Comparison of ENCODE assay signal across 29 cellular contexts in the genomic region with DNA sequence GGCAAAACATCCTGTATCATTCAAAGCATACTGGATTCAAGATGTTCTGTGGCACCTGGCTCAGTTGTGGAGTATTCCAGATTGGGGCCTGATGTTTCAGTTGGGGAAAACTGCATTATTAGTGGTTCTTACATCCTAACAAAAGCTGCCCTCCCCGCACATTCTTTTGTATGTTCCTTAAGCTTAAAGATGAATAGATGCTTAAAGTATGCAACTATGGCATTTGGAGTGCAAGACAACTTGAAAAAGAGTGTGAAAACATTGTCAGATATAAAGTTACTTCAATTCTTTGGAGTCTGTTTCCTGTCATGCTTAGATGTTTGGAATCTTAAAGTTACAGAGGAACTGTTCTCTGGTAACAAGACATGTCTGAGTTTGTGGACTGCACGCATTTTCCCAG. TPM values are rescaled to one million over a fixed set of nuclear protein-coding genes. Genes with fewer than 3 reads are reported as not detected.
DNase-seq lines count a peak whose midpoint lies in the region; ATAC-seq and TF ChIP-seq lines count a peak whose summit lies in the region.
"Had no signal": no experiment of that assay in that cellular context is flagged by ENCODE, and none has a peak within 500 bp of the region (broad histone marks: within the 10 kb centered on the region; RNA-seq: fewer than 3 reads in every experiment).

No MANE protein-coding gene starts in this region.

- H4K8ac ChIP-seq in neuronal stem cell (ENCODE audit: low read depth, low read length): no peak overlapping the region

- no peak overlapping the region for H2BK15ac ChIP-seq in neuronal stem cell (ENCODE audit: low read length)

- no peaks in the 10 kb centered on the region for H3K4me1 Mint-ChIP-seq in type B pancreatic cell (ENCODE audit: unreplicated experiment)
- H3K4me1 Mint-ChIP-seq: B cell; stimulated activated effector memory CD8-positive, alpha-beta T cell treated with anti-CD3 and anti-CD28 coated beads, Interleukin-12 subunit alpha, Interleukin-12 subunit beta, amount 100 ng/mL, for 72 hours had no signal

- H2BK12ac ChIP-seq in neuronal stem cell (ENCODE audit: low read length): no peak overlapping the region

- no peaks in the 10 kb centered on the region for H3K9me3 ChIP-seq in neuronal stem cell (replicated peaks in 1 of 2; ENCODE audit: control insufficient read depth in 2 of 2, insufficient read depth in 1 of 2, low read depth in 1 of 2, low read length in 2 of 2)
- H3K9me3 ChIP-seq: transverse colon had no signal

- no peak overlapping the region for H3K14ac ChIP-seq in neuronal stem cell (ENCODE audit: low read length)

- no peaks in the 10 kb centered on the region for H3K9me3 Mint-ChIP-seq in type B pancreatic cell
- H3K9me3 Mint-ChIP-seq: activated naive CD8-positive, alpha-beta T cell treated with anti-CD3 and anti-CD28 coated beads, Interleukin-2, amount 50 U/mL, for 24 hours; activated T-cell treated with anti-CD3 and anti-CD28 coated beads, Interleukin-2, amount 50 U/mL, for 4 hours; stimulated activated effector memory CD8-positive, alpha-beta T cell treated with anti-CD3 and anti-CD28 coated beads, Interleukin-12 subunit alpha, Interleukin-12 subunit beta, amount 100 ng/mL, for 72 hours had no signal

- no CpG with 5 or more reads among the region's 2 CpGs for WGBS in neuronal stem cell (ENCODE audit: extremely low coverage in 2 of 2, insufficient read length in 2 of 2, insufficient replicate concordance in 1 of 2), 2 donors

- H2BK5ac ChIP-seq in neuronal stem cell (ENCODE audit: low read length): no peak overlapping the region

- ATAC-seq in SK-N-SH treated with all-trans-retinoic acid at 6 μM for 48 hours: peak; percentile 75
- ATAC-seq: activated naive CD8-positive, alpha-beta T cell treated with anti-CD3 and anti-CD28 coated beads, Interleukin-2, amount 50 U/mL, for 24 hours; activated T-cell treated with anti-CD3 and anti-CD28 coated beads, Interleukin-2, amount 50 U/mL, for 4 hours; foreskin keratinocyte; heart left ventricle; naive thymus-derived CD4-positive, alpha-beta T cell; stimulated activated effector memory CD8-positive, alpha-beta T cell treated with anti-CD3 and anti-CD28 coated beads, Interleukin-12 subunit alpha, Interleukin-12 subunit beta, amount 100 ng/mL, for 72 hours had no signal

- no peak overlapping the region for H3K4ac ChIP-seq in neuronal stem cell (ENCODE audit: low read length)

- H3K27me3 Mint-ChIP-seq in type B pancreatic cell: no peaks in the 10 kb centered on the region
- H3K27me3 Mint-ChIP-seq: activated naive CD8-positive, alpha-beta T cell treated with anti-CD3 and anti-CD28 coated beads, Interleukin-2, amount 50 U/mL, for 24 hours; B cell; CD4-positive, alpha-beta memory T cell; naive thymus-derived CD4-positive, alpha-beta T cell had no signal

- H3K27ac Mint-ChIP-seq in type B pancreatic cell: no peak overlapping the region
- H3K27ac Mint-ChIP-seq: activated naive CD8-positive, alpha-beta T cell treated with anti-CD3 and anti-CD28 coated beads, Interleukin-2, amount 50 U/mL, for 24 hours; B cell; CD4-positive, alpha-beta memory T cell; naive thymus-derived CD4-positive, alpha-beta T cell; stimulated activated effector memory CD8-positive, alpha-beta T cell treated with anti-CD3 and anti-CD28 coated beads, Interleukin-12 subunit alpha, Interleukin-12 subunit beta, amount 100 ng/mL, for 72 hours had no signal

- H2BK120ac ChIP-seq in neuronal stem cell (ENCODE audit: low read depth, low read length): no peak overlapping the region

- no peak overlapping the region for H3K18ac ChIP-seq in neuronal stem cell (ENCODE audit: low read length)

- H4K91ac ChIP-seq in neuronal stem cell (ENCODE audit: low read depth, low read length, poor library complexity): no peak overlapping the region

- no peak overlapping the region for H3K23ac ChIP-seq in neuronal stem cell (ENCODE audit: low read depth, low read length, poor library complexity)

- H3K9ac ChIP-seq in neuronal stem cell (ENCODE audit: low read depth, low read length, poor library complexity): no peak overlapping the region

- H3K36me3 Mint-ChIP-seq in type B pancreatic cell: peaks cover 4% of the 10 kb centered on the region

- H2AK5ac ChIP-seq in neuronal stem cell (ENCODE audit: low read depth, low read length): no peak overlapping the region

- peak overlapping the region; percentile 76 for H2AFZ ChIP-seq in neuronal stem cell (ENCODE audit: low read length)

- no peak overlapping the region for H3K4me2 ChIP-seq in neuronal stem cell (ENCODE audit: insufficient read depth, low read length, poor library complexity, severe bottlenecking)

- no peak overlapping the region for H3K27ac ChIP-seq in neuronal stem cell (replicated peaks; ENCODE audit: low read length)
- H3K27ac ChIP-seq: foreskin keratinocyte, heart left ventricle, transverse colon, WERI-Rb-1 had no signal

- no peak overlapping the region for H3K4me3 Mint-ChIP-seq in type B pancreatic cell
- H3K4me3 Mint-ChIP-seq: activated naive CD8-positive, alpha-beta T cell treated with anti-CD3 and anti-CD28 coated beads, Interleukin-2, amount 50 U/mL, for 24 hours; activated T-cell treated with anti-CD3 and anti-CD28 coated beads, Interleukin-2, amount 50 U/mL, for 4 hours; B cell; CD4-positive, alpha-beta memory T cell; naive thymus-derived CD4-positive, alpha-beta T cell; stimulated activated effector memory CD8-positive, alpha-beta T cell treated with anti-CD3 and anti-CD28 coated beads, Interleukin-12 subunit alpha, Interleukin-12 subunit beta, amount 100 ng/mL, for 72 hours had no signal

- peak; percentile 3 for DNase-seq in AG08395 (ENCODE audit: low spot score)
- DNase-seq in dedifferentiated amniotic fluid mesenchymal stem cell (ENCODE audit: extremely low spot score): peak; percentile 71
- DNase-seq in neuronal stem cell (ENCODE audit: low spot score): peak; percentile 9
- DNase-seq in activated effector memory CD4-positive, alpha-beta T cell treated with anti-CD3 and anti-CD28 coated beads, Interleukin-2, amount 50 U/mL, for 16 hours: no peak
- no peak for DNase-seq in LoVo (ENCODE audit: low spot score)
- no peak for DNase-seq in iPS-NIHi11 (ENCODE audit: low spot score)
- DNase-seq in type B pancreatic cell (ENCODE audit: extremely low spot score, unreplicated experiment): no peak
- DNase-seq: activated CD4-positive, alpha-beta T cell treated with anti-CD3 and anti-CD28 coated beads, Interleukin-2, amount 50 U/mL, for 1 hour; activated naive CD8-positive, alpha-beta T cell treated with anti-CD3 and anti-CD28 coated beads, Interleukin-2, amount 50 U/mL, for 24 hours; activated T-cell treated with anti-CD3 and anti-CD28 coated beads, Interleukin-2, amount 50 U/mL, for 4 hours; CD4-positive, alpha-beta memory T cell; effector CD8-positive, alpha-beta T cell; heart left ventricle; KBM-7; kidney; midbrain; naive thymus-derived CD4-positive, alpha-beta T cell; NCI-H1092 treated with DMSO at 0.1 percent for 48 hours; NCI-H1694 treated with DMSO at 0.1 percent for 48 hours; stimulated activated CD4-positive, alpha-beta T cell treated with anti-CD3 and anti-CD28 coated beads, Interleukin-15, amount 100 ng/mL, for 24 hours; transverse colon; WERI-Rb-1 had no signal

- no peaks in the 10 kb centered on the region for H3K27me3 ChIP-seq in neuronal stem cell (ENCODE audit: control insufficient read depth in 3 of 3, insufficient read depth in 3 of 3, low read depth in 1 of 3, low read length in 3 of 3)
- H3K27me3 ChIP-seq: foreskin keratinocyte, heart left ventricle, transverse colon had no signal

- no peaks in the 10 kb centered on the region for H3K79me1 ChIP-seq in neuronal stem cell (ENCODE audit: low read depth, low read length)

- H3K4me3 ChIP-seq in neuronal stem cell (ENCODE audit: low read length in 2 of 2): no peak overlapping the region
- H3K4me3 ChIP-seq: heart left ventricle, transverse colon had no signal

- TF ChIP-seq CTCF in type B pancreatic cell (conservative IDR thresholded peaks at IDR 0.05): no peak

- H3K36me3 ChIP-seq in neuronal stem cell (replicated peaks in 1 of 2; ENCODE audit: control insufficient read depth in 2 of 2, insufficient read depth in 2 of 2, low read length in 2 of 2): peaks cover 0 to under 1% of the 10 kb centered on the region in 2 donors

- H3K4me1 ChIP-seq in neuronal stem cell (ENCODE audit: control insufficient read depth in 2 of 2, insufficient read depth in 1 of 2, low read depth in 1 of 2, low read length in 2 of 2): peaks cover 0 to 10% of the 10 kb centered on the region in 2 donors
- H3K4me1 ChIP-seq: foreskin keratinocyte, transverse colon had no signal

TF ChIP-seq in SK-N-SH treated with all-trans-retinoic acid at 6 μM for 48 hours, 23 proteins besides CTCF, POLR2A, EP300 and RAD21 (continues in another document):
- TF ChIP-seq OSR1 (CRISPR knock-in tag; IDR thresholded peaks at IDR 0.05): no peak
- no peak for TF ChIP-seq SNAI2 (CRISPR knock-in tag; IDR thresholded peaks at IDR 0.05)
- no peak for TF ChIP-seq ESRRG (CRISPR knock-in tag; IDR thresholded peaks at IDR 0.05)
- TF ChIP-seq GLIS3 (CRISPR knock-in tag; IDR thresholded peaks at IDR 0.05): no peak
- TF ChIP-seq ZC3H10 (CRISPR knock-in tag; IDR thresholded peaks at IDR 0.05): no peak
- no peak for TF ChIP-seq ISL1 (CRISPR knock-in tag; IDR thresholded peaks at IDR 0.05)
- TF ChIP-seq ZNF70 (CRISPR knock-in tag; IDR thresholded peaks at IDR 0.05): no peak
- TF ChIP-seq CREB5 (CRISPR knock-in tag; IDR thresholded peaks at IDR 0.05; ENCODE audit: low read depth): no peak
- TF ChIP-seq ZFP30 (CRISPR knock-in tag; IDR thresholded peaks at IDR 0.05): no peak
- no peak for TF ChIP-seq ARNTL (CRISPR knock-in tag; IDR thresholded peaks at IDR 0.05; ENCODE audit: borderline replicate concordance, low read depth)
- no peak for TF ChIP-seq ZNF8 (CRISPR knock-in tag; IDR thresholded peaks at IDR 0.05)

RNA-seq across cellular contexts. Expression of gene FPGT, which starts 7.2 kb away (rescaled TPM):
- polyA plus RNA-seq in neuronal stem cell (2013, experiment 1 of 2): 3.4 TPM
- polyA plus RNA-seq in neuronal stem cell (2013, experiment 2 of 2): 3.6 TPM
- 11.5 and 16.5 TPM in 2 replicates for total RNA-seq in type B pancreatic cell (ENCODE audit: low replicate concordance)

RNA-seq across cellular contexts. Expression of gene LRRIQ3, which starts 7.3 kb away (rescaled TPM):
- polyA plus RNA-seq in neuronal stem cell (2013, experiment 1 of 2): 0.59 TPM
- polyA plus RNA-seq in neuronal stem cell (2013, experiment 2 of 2): 0.36 TPM
- 0.99 and 1.4 TPM in 2 replicates for total RNA-seq in type B pancreatic cell (ENCODE audit: low replicate concordance)
- total RNA-seq: epithelial cell of proximal tubule had no signal

RNA-seq across cellular contexts. Expression of gene TNNI3K, which starts 30.0 kb away (rescaled TPM):
- 3.6 TPM for polyA plus RNA-seq in neuronal stem cell (2013, experiment 1 of 2)
- polyA plus RNA-seq in neuronal stem cell (2013, experiment 2 of 2): 3.1 TPM
- 0.69 TPM in 1 of 2 replicates, not detected in the other for total RNA-seq in type B pancreatic cell (ENCODE audit: low replicate concordance)
- total RNA-seq: activated T-cell treated with anti-CD3 and anti-CD28 coated beads, Interleukin-2, amount 50 U/mL, for 4 hours; CD4-positive, alpha-beta memory T cell; Daoy; foreskin keratinocyte; MCF 10A had no signal
- polyA plus RNA-seq: foreskin keratinocyte; naive thymus-derived CD4-positive, alpha-beta T cell had no signal

Comparison
In these comparisons a context has a peak if more than half of its experiments do, and no peak if none do; other contexts are left out.
1. DNase-seq: peak in AG08395 (single experiment), dedifferentiated amniotic fluid mesenchymal stem cell (single experiment) and neuronal stem cell (single experiment); none in activated effector memory CD4-positive, alpha-beta T cell treated with anti-CD3 and anti-CD28 coated beads, Interleukin-2, amount 50 U/mL, for 16 hours (single experiment), LoVo (single experiment), iPS-NIHi11 (single experiment) and type B pancreatic cell (single experiment).